In the genomic region with DNA sequence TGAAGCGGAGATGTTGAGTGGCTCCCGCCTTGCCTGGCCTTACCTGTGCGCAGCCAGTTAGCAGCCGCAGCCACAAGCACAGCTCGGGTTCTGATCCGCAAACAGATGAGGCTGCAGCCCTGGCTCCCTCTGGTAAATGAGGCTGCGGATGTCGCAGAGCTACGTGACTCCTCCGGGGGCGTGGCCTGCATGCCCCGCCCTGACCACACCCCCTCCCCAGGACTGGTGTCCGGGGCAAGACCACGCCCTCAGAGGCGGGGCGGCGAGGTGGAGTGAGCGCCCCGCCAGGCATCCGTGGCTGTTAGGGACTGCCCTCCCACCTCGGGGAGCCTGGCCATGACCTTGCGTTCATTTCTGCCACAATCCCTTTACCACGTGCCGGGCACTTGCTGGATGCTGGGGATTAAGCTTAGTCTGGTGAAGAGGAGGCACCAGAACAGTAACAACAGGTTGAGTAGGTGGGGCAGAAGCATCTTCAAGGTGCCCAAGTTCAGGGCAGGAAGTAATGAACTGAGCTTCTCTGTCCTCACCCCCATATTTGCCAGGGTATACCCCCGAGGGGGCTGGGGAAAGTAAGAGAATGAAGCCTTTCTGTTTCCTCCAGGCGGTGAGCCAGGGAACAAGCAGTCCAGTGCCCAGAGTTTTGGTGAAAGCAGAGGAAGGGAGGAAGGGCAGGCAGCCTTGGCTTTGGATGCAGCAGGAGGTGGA, we compare ENCODE assay signal across 8 cellular contexts. TPM values are rescaled to one million over a fixed set of nuclear protein-coding genes. Genes with fewer than 3 reads are reported as not detected.
DNase-seq lines count a peak whose midpoint lies in the region; ATAC-seq, FAIRE-seq and TF ChIP-seq lines count a peak whose summit lies in the region.

TSS of gene ALDOC (minus strand) at position 138 of the 708 bp plus-strand sequence. CDS start 1,363 bp downstream, outside the sequence.

- peaks cover 18 to 39% of the 10 kb centered on the region in 2 donors for H3K36me3 Mint-ChIP-seq in activated naive CD4-positive, alpha-beta T cell treated with anti-CD3 and anti-CD28 coated beads, Interleukin-2, amount 50 U/mL, for 72 hours

- peak within 1 kb of the TSS; percentile 42; the same call in 1 of the 2 replicates for H3K9ac ChIP-seq in GM23248
- no peak within 1 kb of the TSS for H3K9ac ChIP-seq in MM.1S (ENCODE audit: low read length)
- no peak within 1 kb of the TSS for H3K9ac ChIP-seq in SK-N-SH

- H2AFZ ChIP-seq in GM23248 (peak within 1 kb of the TSS; percentile 63), MM.1S (ENCODE audit: low read length) (peak within 1 kb of the TSS; percentile 25; the same call in 1 of the 2 replicates), SK-N-SH (ENCODE audit: low read depth) (no peak within 1 kb of the TSS)

- H3K27ac ChIP-seq in GM23248 (no peak within 1 kb of the TSS), MM.1S (ENCODE audit: low read length) (peak within 1 kb of the TSS; percentile 28; the same call in 1 of the 2 replicates), SK-N-SH (ENCODE audit: low read depth in 2 of 2, low read length in 1 of 2) (peak within 1 kb of the TSS in 1 of 2 experiments; percentile 77; a peak in 2 of 4 replicates), pancreas (no peak within 1 kb of the TSS), thymus (ENCODE audit: low read depth) (no peak within 1 kb of the TSS)

- in situ Hi-C loops in GM23248 (cut with MboI) = no loop called here

- POLR2A ChIA-PET in SK-N-SH (lab: Yijun Ruan, JAX) = interaction anchor here (1.1 kb wide), 1 partner anchor 13 kb away, joined by 3 read pairs; no protein-coding TSS in a partner anchor

- no peak for FAIRE-seq in pancreas (lab: Jason Lieb, UNC)

- no peaks in the 10 kb centered on the region for H3K9me3 Mint-ChIP-seq in activated naive CD4-positive, alpha-beta T cell treated with anti-CD3 and anti-CD28 coated beads, Interleukin-2, amount 50 U/mL, for 72 hours

- peak; percentile 93 for DNase-seq in EL
- peak; percentile 97 for DNase-seq in GM23248
- DNase-seq in MM.1S = peak; percentile 94
- peak; percentile 97 for DNase-seq in SK-N-SH
- peak; percentile 96 to 99 for DNase-seq in activated naive CD4-positive, alpha-beta T cell treated with anti-CD3 and anti-CD28 coated beads, Interleukin-2, amount 50 U/mL, for 72 hours (ENCODE audit: low spot score in 2 of 2)
- peak; percentile 93 to 99 (median 97) for DNase-seq in head of caudate nucleus
- DNase-seq in pancreas = peak; percentile 94 to 99 (median 97)

- peak within 1 kb of the TSS; percentile 60 to 94 for H3K27ac Mint-ChIP-seq in activated naive CD4-positive, alpha-beta T cell treated with anti-CD3 and anti-CD28 coated beads, Interleukin-2, amount 50 U/mL, for 72 hours

- H3K4me3 ChIP-seq in GM23248 (peak within 1 kb of the TSS; percentile 66), MM.1S (ENCODE audit: low read length) (no peak within 1 kb of the TSS), SK-N-SH (ENCODE audit: low read depth in 2 of 2, low read length in 1 of 2) (peak within 1 kb of the TSS in 1 of 2 experiments; percentile 24; a peak in 1 of 4 replicates), pancreas (peak within 1 kb of the TSS in 1 of 4 donors; percentile 25), thymus (ENCODE audit: low read length) (peak within 1 kb of the TSS; percentile 1)

- CTCF ChIA-PET in SK-N-SH (lab: Yijun Ruan, JAX) = interaction anchor here (1.1 to 1.4 kb wide), 3 partner anchors 16 to 36 kb away, joined by 3 to 5 read pairs (median 4); no protein-coding TSS in a partner anchor

- ATAC-seq in activated naive CD4-positive, alpha-beta T cell treated with anti-CD3 and anti-CD28 coated beads, Interleukin-2, amount 50 U/mL, for 72 hours = peak; percentile 91 to 93
- peak; percentile 97 to 99 (median 98) for ATAC-seq in pancreas

- H3K27me3 ChIP-seq in GM23248 (replicated peaks; ENCODE audit: insufficient read depth) (no peaks in the 10 kb centered on the region), MM.1S (replicated peaks; ENCODE audit: insufficient read depth, low read length) (no peaks in the 10 kb centered on the region), SK-N-SH (ENCODE audit: insufficient read depth) (no peaks in the 10 kb centered on the region), pancreas (no peaks in the 10 kb centered on the region), thymus (ENCODE audit: control insufficient read depth, insufficient read depth) (no peaks in the 10 kb centered on the region)

- TF ChIP-seq CTCF in MM.1S (IDR thresholded peaks at IDR 0.05; ENCODE audit: low read length) = no peak
- no peak for TF ChIP-seq CTCF in SK-N-SH (IDR thresholded peaks at IDR 0.05)
- TF ChIP-seq CTCF in pancreas (IDR thresholded peaks at IDR 0.05) = no peak

- no peaks in the 10 kb centered on the region for H3K9me3 ChIP-seq in GM23248 (ENCODE audit: low read depth)
- no peaks in the 10 kb centered on the region for H3K9me3 ChIP-seq in MM.1S (replicated peaks; ENCODE audit: insufficient read depth, low read length)
- H3K9me3 ChIP-seq in SK-N-SH = no peaks in the 10 kb centered on the region
- no peaks in the 10 kb centered on the region for H3K9me3 ChIP-seq in pancreas
- no peaks in the 10 kb centered on the region for H3K9me3 ChIP-seq in thymus (ENCODE audit: control insufficient read depth)

- no peaks in the 10 kb centered on the region for H4K20me1 ChIP-seq in GM23248 (ENCODE audit: insufficient read depth)
- no peaks in the 10 kb centered on the region for H4K20me1 ChIP-seq in MM.1S (ENCODE audit: insufficient read depth, low read length)
- no peaks in the 10 kb centered on the region for H4K20me1 ChIP-seq in SK-N-SH (ENCODE audit: insufficient read depth)

- H3K9me2 ChIP-seq in GM23248 (ENCODE audit: insufficient read depth) = no peaks in the 10 kb centered on the region
- no peaks in the 10 kb centered on the region for H3K9me2 ChIP-seq in MM.1S (replicated peaks; ENCODE audit: insufficient read depth, low read length)
- H3K9me2 ChIP-seq in SK-N-SH = no peaks in the 10 kb centered on the region

- TF ChIP-seq EP300 in SK-N-SH (IDR thresholded peaks at IDR 0.05; ENCODE audit: borderline replicate concordance in 1 of 2, low read depth in 1 of 2, low read length in 1 of 2) = no peak

- no peak for TF ChIP-seq RAD21 in SK-N-SH (IDR thresholded peaks at IDR 0.05; ENCODE audit: low read length)

- H3K36me3 ChIP-seq in GM23248 (ENCODE audit: low read depth) (no peaks in the 10 kb centered on the region), MM.1S (replicated peaks; ENCODE audit: insufficient read depth, low read length) (no peaks in the 10 kb centered on the region), SK-N-SH (replicated peaks in 1 of 2; ENCODE audit: control insufficient read depth in 1 of 2, insufficient read depth in 2 of 2, low read length in 1 of 2) (peaks cover 12 to 41% of the 10 kb centered on the region in 2 experiments), pancreas (no peaks in the 10 kb centered on the region), thymus (ENCODE audit: control insufficient read depth, insufficient read depth) (peaks cover 23% of the 10 kb centered on the region)

- peaks cover 3% of the 10 kb centered on the region; the same call in 1 of the 2 replicates for H3K4me1 ChIP-seq in GM23248 (ENCODE audit: insufficient read depth)
- peaks cover 6% of the 10 kb centered on the region for H3K4me1 ChIP-seq in MM.1S (ENCODE audit: low read length)
- H3K4me1 ChIP-seq in SK-N-SH (ENCODE audit: control insufficient read depth in 1 of 2, insufficient read depth in 2 of 2, low read depth in 1 of 2, low read length in 1 of 2) = peaks cover 0 to 36% of the 10 kb centered on the region in 2 experiments; a peak in 3 of 4 replicates
- peaks cover 0 to 8% (median 0%) of the 10 kb centered on the region in 3 donors for H3K4me1 ChIP-seq in pancreas
- H3K4me1 ChIP-seq in thymus (ENCODE audit: control insufficient read depth, insufficient read depth, low read length) = peaks cover 4% of the 10 kb centered on the region

- peak within 1 kb of the TSS; percentile 47 for H3K4me2 ChIP-seq in GM23248 (ENCODE audit: unreplicated experiment)
- H3K4me2 ChIP-seq in MM.1S (ENCODE audit: low read depth, low read length) = no peak within 1 kb of the TSS
- no peak within 1 kb of the TSS for H3K4me2 ChIP-seq in SK-N-SH

- 8 to 9% methylated on average over 18 to 21 of the region's 26 CpGs for WGBS in GM23248 (ENCODE audit: low coverage in 1 of 2, low lambda C conversion rate in 2 of 2, missing lambda C conversion rate in 2 of 2), 2 experiments
- 41% methylated on average over 10 of the region's 26 CpGs for WGBS in SK-N-SH (ENCODE audit: low lambda C conversion rate)
- WGBS in pancreas, 2 donors = 6% methylated on average over 24 to 26 of the region's 26 CpGs
- 9% methylated on average over 25 of the region's 26 CpGs for WGBS in thymus

- H3K79me2 ChIP-seq in GM23248 (ENCODE audit: insufficient read depth) (no peaks in the 10 kb centered on the region), MM.1S (ENCODE audit: low read length) (no peaks in the 10 kb centered on the region), SK-N-SH (ENCODE audit: insufficient read depth) (no peaks in the 10 kb centered on the region)

- H3F3A ChIP-seq in GM23248 (ENCODE audit: insufficient read depth) (no peaks in the 10 kb centered on the region), MM.1S (ENCODE audit: insufficient read depth, low read length) (0 out of 2 replicates have a peak, but pooled peaks cover 14% of the 10 kb centered on the region), SK-N-SH (replicated peaks; ENCODE audit: insufficient read depth) (peaks cover 19% of the 10 kb centered on the region)

- intact Hi-C loops in head of caudate nucleus (cut with DNase I) = no loop called here
- intact Hi-C loops in pancreas (cut with DNase I) = no loop called here

TF ChIP-seq in SK-N-SH, 30 proteins besides CTCF, POLR2A, EP300 and RAD21 (continues in another document):
- TF ChIP-seq YY1 (IDR thresholded peaks at IDR 0.05; ENCODE audit: low read depth) (no peak), ELF1 (IDR thresholded peaks at IDR 0.05) (no peak), TCF12 (IDR thresholded peaks at IDR 0.05) (no peak), MEF2A (IDR thresholded peaks at IDR 0.05; ENCODE audit: borderline replicate concordance, low read depth) (no peak), NRF1 (IDR thresholded peaks at IDR 0.05; ENCODE audit: low read depth, low read length) (no peak), MXI1 (IDR thresholded peaks at IDR 0.05; ENCODE audit: low read depth, low read length) (peak; percentile 64)

RNA-seq across cellular contexts. Expression of gene ALDOC, which starts in this region (rescaled TPM):
- 36.4 and 47.3 TPM in 2 replicates for total RNA-seq in GM23248 (2014; rRNA removed; shearing (Covaris generic))
- polyA plus RNA-seq in GM23248 (2016; fragmentation: Nextera tagmentation; extraction: Ambion mirVana) = 18.4 and 18.5 TPM in 2 replicates
- 10.1 and 10.3 TPM in 2 replicates for polyA plus RNA-seq in SK-N-SH (2012; rRNA removed)
- polyA plus RNA-seq in SK-N-SH (2012; cell fraction: cytosol; rRNA removed) = 5.8 and 9.9 TPM in 2 replicates
- 7.8 and 9.9 TPM in 2 replicates for polyA plus RNA-seq in SK-N-SH (2012; cell fraction: nucleus; rRNA removed)
- 100 to 1,000 TPM in 1 of 2 donors, 10 to 100 TPM in 1; 41.6 to 220 TPM for total RNA-seq in activated naive CD4-positive, alpha-beta T cell treated with anti-CD3 and anti-CD28 coated beads, Interleukin-2, amount 50 U/mL, for 72 hours
- total RNA-seq in pancreas = 1 to 10 TPM in 5 of 6 donors, under 1 TPM in 1; 0.69 to 5.5 (median 1.8) TPM
- polyA plus RNA-seq in pancreas = 1 to 10 TPM; 2.4 to 8.4 TPM
- polyA plus RNA-seq in thymus = 10.6 TPM
